8 cellular contexts compared by ENCODE assay signal in genomic region chr11:111764621-111765020, GRCh38. TPM values are rescaled to one million over a fixed set of nuclear protein-coding genes. Genes with fewer than 3 reads are reported as not detected.
A peak's percentile ranks its signal among the peaks of the same experiment; 100 is the strongest.
DNase-seq lines count a peak whose midpoint lies in the region; ATAC-seq and TF ChIP-seq lines count a peak whose summit lies in the region.

No MANE protein-coding gene starts in this region.

- peak overlapping the region; percentile 96 for H3K4me3 Mint-ChIP-seq in T-helper 1 cell treated with Interleukin-12 subunit alpha and Interleukin-12 subunit beta and Interleukin-4 antibody, amounts not matched to agents 30 μg/mL and 1 μg/mL, for 36 hours
- H3K4me3 Mint-ChIP-seq in WTC11: peak overlapping the region; percentile 87

- peak overlapping the region; percentile 89 to 98 (median 93) for H3K4me3 ChIP-seq in stomach

- H3K4me1 Mint-ChIP-seq in T-helper 1 cell treated with Interleukin-12 subunit alpha and Interleukin-12 subunit beta and Interleukin-4 antibody, amounts not matched to agents 30 μg/mL and 1 μg/mL, for 36 hours (ENCODE audit: low read depth): peaks cover 30% of the 10 kb centered on the region
- H3K4me1 Mint-ChIP-seq in WTC11: peaks cover 30% of the 10 kb centered on the region

- peak overlapping the region in 2 of 5 donors; percentile 91 to 94 for H3K27ac ChIP-seq in stomach

- H3K36me3 Mint-ChIP-seq in T-helper 1 cell treated with Interleukin-12 subunit alpha and Interleukin-12 subunit beta and Interleukin-4 antibody, amounts not matched to agents 30 μg/mL and 1 μg/mL, for 36 hours (ENCODE audit: low read depth): peaks cover 38% of the 10 kb centered on the region
- peaks cover 48% of the 10 kb centered on the region for H3K36me3 Mint-ChIP-seq in WTC11

- H3K27me3 Mint-ChIP-seq in T-helper 1 cell treated with Interleukin-12 subunit alpha and Interleukin-12 subunit beta and Interleukin-4 antibody, amounts not matched to agents 30 μg/mL and 1 μg/mL, for 36 hours (ENCODE audit: low read depth): no peaks in the 10 kb centered on the region
- H3K27me3 Mint-ChIP-seq in WTC11 (ENCODE audit: low read depth): no peaks in the 10 kb centered on the region

- no peak for TF ChIP-seq EP300 in stomach (IDR thresholded peaks at IDR 0.05)

- no peak for TF ChIP-seq POLR2A in stomach (IDR thresholded peaks at IDR 0.05)

- DNase-seq in T-helper 1 cell: no peak
- no peak for DNase-seq in WTC11 (ENCODE audit: low spot score)
- DNase-seq in globus pallidus (ENCODE audit: low spot score): peak; percentile 22
- no peak for DNase-seq in stomach
- DNase-seq in germinal center (ENCODE audit: low spot score): no peak
- DNase-seq in HK-2 (ENCODE audit: unreplicated experiment): no peak

- intact Hi-C loops in stomach (cut with DNase I; ENCODE audit: low total_unique reads): no loop called here

- CTCF ChIA-PET in WTC11 (lab: Charles Lee): interaction anchor here (0.9 to 1.0 kb wide), 2 partner anchors 14 to 69 kb away, joined by 3 read pairs; no protein-coding TSS in a partner anchor

- peaks cover 36 to 47% (median 43%) of the 10 kb centered on the region in 4 donors for H3K36me3 ChIP-seq in stomach

- POLR2A ChIA-PET in WTC11 (lab: Charles Lee): no interaction called here

- WGBS in stomach, 5 donors: 20 to 40% (median 35%) methylated on average over 1 of the region's 1 CpG

- no peaks in the 10 kb centered on the region for H3K9me3 ChIP-seq in stomach

- H3K4me1 ChIP-seq in stomach: peaks cover 9 to 54% (median 31%) of the 10 kb centered on the region in 4 donors

- no peak overlapping the region for H3K27ac Mint-ChIP-seq in T-helper 1 cell treated with Interleukin-12 subunit alpha and Interleukin-12 subunit beta and Interleukin-4 antibody, amounts not matched to agents 30 μg/mL and 1 μg/mL, for 36 hours
- no peak overlapping the region for H3K27ac Mint-ChIP-seq in WTC11

- no peaks in the 10 kb centered on the region for H3K9me3 Mint-ChIP-seq in T-helper 1 cell treated with Interleukin-12 subunit alpha and Interleukin-12 subunit beta and Interleukin-4 antibody, amounts not matched to agents 30 μg/mL and 1 μg/mL, for 36 hours
- H3K9me3 Mint-ChIP-seq in WTC11: no peaks in the 10 kb centered on the region

- ATAC-seq in WTC11: no peak
- no peak for ATAC-seq in GM21515 (IDR thresholded peaks at IDR 0.05; ENCODE audit: unreplicated experiment)

- no peaks in the 10 kb centered on the region for H3K27me3 ChIP-seq in stomach

- TF ChIP-seq CTCF in WTC11 (IDR thresholded peaks at IDR 0.05): no peak
- TF ChIP-seq CTCF in stomach (IDR thresholded peaks at IDR 0.05): no peak

TF ChIP-seq in WTC11, 78 proteins besides CTCF, POLR2A, EP300 and RAD21:
- TF ChIP-seq NFATC4 (CRISPR knock-in tag; IDR thresholded peaks at IDR 0.05) (no peak), MLX (CRISPR knock-in tag; IDR thresholded peaks at IDR 0.05) (no peak), EMX1 (CRISPR knock-in tag; IDR thresholded peaks at IDR 0.05) (no peak)

RNA-seq across cellular contexts. Expression of gene PPP2R1B, which starts 1.6 kb away (rescaled TPM):
- 74.5 to 87.7 TPM (median 75.2 TPM) in 3 replicates for total RNA-seq in WTC11 (2021)
- total RNA-seq in stomach: 10 to 100 TPM in 4 of 5 donors, 1 to 10 TPM in 1; 5.5 to 71.2 (median 41.1) TPM
- polyA plus RNA-seq in stomach: 10 to 100 TPM in 2 of 3 donors, 1 to 10 TPM in 1; 9.6 to 15.3 (median 13.3) TPM
